Comparison of ENCODE assay signal across 10 cellular contexts in genomic region chr1:214660900-214661299, GRCh38. TPM values are rescaled to one million over a fixed set of nuclear protein-coding genes. Genes with fewer than 3 reads are reported as not detected.
DNase-seq lines count a peak whose midpoint lies in the region; ATAC-seq, FAIRE-seq and TF ChIP-seq lines count a peak whose summit lies in the region.
"Had no signal": no experiment of that assay in that cellular context is flagged by ENCODE, and none has a peak within 500 bp of the region (broad histone marks: within the 10 kb centered on the region; RNA-seq: fewer than 3 reads in every experiment).

No MANE protein-coding gene starts in this region.

- intact Hi-C loops in adrenal gland (cut with DNase I) = no loop called here

- no peaks in the 10 kb centered on the region for H3K36me3 ChIP-seq in adrenal gland (replicated peaks in 1 of 2)
- H3K36me3 ChIP-seq: thoracic aorta had no signal

- ATAC-seq in GM19455 (IDR thresholded peaks at IDR 0.05; ENCODE audit: unreplicated experiment) = no peak

- DNase-seq in SIG-M5 treated with dmso at 0.1 percent for 504 hours (lab: John Stamatoyannopoulos, UW; ENCODE audit: unreplicated experiment) (peak; percentile 33), SIG-M5 (lab: John Stamatoyannopoulos, UW) (no peak), adrenal gland (peak; percentile 76 to 92 (median 83)), iris pigment epithelial cell (ENCODE audit: low read depth) (peak; percentile 94), stromal cell of bone marrow (ENCODE audit: low read depth) (peak; percentile 90), GM19239 (ENCODE audit: insufficient read length, low spot score) (no peak), CD1c-positive myeloid dendritic cell (ENCODE audit: extremely low spot score) (no peak)
- DNase-seq: CD4-positive, CD25-positive, alpha-beta regulatory T cell had no signal

- no peaks in the 10 kb centered on the region for H3K9me3 ChIP-seq in adrenal gland (replicated peaks in 1 of 3)
- H3K9me3 ChIP-seq: thoracic aorta had no signal

- no peak overlapping the region for H3K4me3 ChIP-seq in adrenal gland
- H3K4me3 ChIP-seq: thoracic aorta had no signal

- no peak for FAIRE-seq in GM19239 (lab: Jason Lieb, UNC)

- WGBS in adrenal gland, 4 donors = 29 to 61% (median 38%) methylated on average over 4 of the region's 4 CpGs

- TF ChIP-seq POLR2A in adrenal gland (IDR thresholded peaks at IDR 0.05) = no peak

- H3K4me1 ChIP-seq in adrenal gland (replicated peaks in 1 of 2) = peaks cover 0 to 29% of the 10 kb centered on the region in 2 donors

- H3K27ac ChIP-seq in adrenal gland = no peak overlapping the region
- H3K27ac ChIP-seq: thoracic aorta had no signal

- H3K27me3 ChIP-seq in adrenal gland = no peaks in the 10 kb centered on the region

- TF ChIP-seq CTCF in adrenal gland (IDR thresholded peaks at IDR 0.05) = peak; percentile 57 to 78 (median 74)

RNA-seq across cellular contexts. Expression of gene CENPF, which starts 57.9 kb away (rescaled TPM):
- total RNA-seq in adrenal gland = 1 to 10 TPM; 1.1 to 4.2 (median 2.9) TPM
- 1 to 10 TPM in 1 of 3 donors, under 1 TPM in 2; 0.48 to 5.0 (median 0.77) TPM for polyA plus RNA-seq in adrenal gland

Comparison
In these comparisons a context has a peak if more than half of its experiments do, and no peak if none do; other contexts are left out.
1. DNase-seq: peak in SIG-M5 treated with dmso at 0.1 percent for 504 hours (single experiment), adrenal gland (7 of 7), iris pigment epithelial cell (single experiment) and stromal cell of bone marrow (single experiment); none in SIG-M5 (single experiment), GM19239 (single experiment) and CD1c-positive myeloid dendritic cell (single experiment).